ENCODE assay signal across 8 cellular contexts in genomic region chr12:32390572-32391219, GRCh38. TPM values are rescaled to one million over a fixed set of nuclear protein-coding genes. Genes with fewer than 3 reads are reported as not detected.
DNase-seq lines count a peak whose midpoint lies in the region; ATAC-seq and TF ChIP-seq lines count a peak whose summit lies in the region.

No MANE protein-coding gene starts in this region.

- intact Hi-C loops in natural killer cell (cut with micrococcal nuclease), result no loop called here

- H3K36me3 Mint-ChIP-seq in natural killer cell (no peaks in the 10 kb centered on the region), HFFc6 (ENCODE audit: low read depth) (no peaks in the 10 kb centered on the region)

- CTCF ChIA-PET in GM10248 (lab: Yijun Ruan, JAX), result interaction anchor here (0.9 to 1.2 kb wide), 2 partner anchors 10 to 17 kb away, joined by 3 to 4 read pairs; no protein-coding TSS in a partner anchor

- H3K27me3 Mint-ChIP-seq in natural killer cell (ENCODE audit: low read depth in 2 of 2) (peaks cover 0 to 8% of the 10 kb centered on the region in 2 donors), HFFc6 (ENCODE audit: insufficient read depth) (peaks cover under 1% of the 10 kb centered on the region; the same call in 1 of the 2 replicates)

- no peak overlapping the region for H3K27ac Mint-ChIP-seq in natural killer cell
- H3K27ac Mint-ChIP-seq in HFFc6, result no peak overlapping the region

- ATAC-seq in natural killer cell (peak in 2 of 3 donors; percentile 49 to 77), HG03159 (IDR thresholded peaks at IDR 0.05; ENCODE audit: unreplicated experiment) (no peak)

- H3K4me1 Mint-ChIP-seq in natural killer cell, result peaks cover 4 to 8% of the 10 kb centered on the region in 2 donors
- no peaks in the 10 kb centered on the region for H3K4me1 Mint-ChIP-seq in HFFc6 (ENCODE audit: low read depth)

- TF ChIP-seq CTCF in GM10248 (IDR thresholded peaks at IDR 0.05; ENCODE audit: control extremely low read depth, extremely low read depth, low read depth, missing control alignments) (no peak), natural killer cell (IDR thresholded peaks at IDR 0.05) (no peak), HFFc6 (IDR thresholded peaks at IDR 0.05) (no peak)

- H3K4me3 Mint-ChIP-seq in natural killer cell (peak overlapping the region; percentile 69), HFFc6 (no peak overlapping the region)

- H3K9me3 Mint-ChIP-seq in natural killer cell (no peaks in the 10 kb centered on the region), HFFc6 (peaks cover 10% of the 10 kb centered on the region)

- POLR2A ChIA-PET in GM10248 (lab: Yijun Ruan, JAX), result no interaction called here

- DNase-seq in GM10248 (ENCODE audit: extremely low spot score), result peak; percentile 42
- peak; percentile 60 for DNase-seq in NCI-H1092 treated with DMSO at 0.1 percent for 48 hours (lab: John Stamatoyannopoulos, UW)
- DNase-seq in dermis microvascular lymphatic vessel endothelial cell (ENCODE audit: low read depth in 2 of 2), result peak; percentile 15 to 39
- DNase-seq in natural killer cell, result no peak
- no peak for DNase-seq in HFFc6
- no peak for DNase-seq in amniotic stem cell (lab: John Stamatoyannopoulos, UW)
- DNase-seq in SIG-M5 treated with dmso at 0.1 percent for 504 hours (lab: John Stamatoyannopoulos, UW; ENCODE audit: unreplicated experiment), result no peak

RNA-seq across cellular contexts. Expression of gene FGD4, which starts 8.7 kb away (rescaled TPM):
- total RNA-seq in dermis microvascular lymphatic vessel endothelial cell (8.6 and 9.2 TPM in 2 replicates), natural killer cell (1 to 10 TPM in 2 of 3 donors, under 1 TPM in 1; 0.68 to 3.5 (median 2.1) TPM)
- total RNA-seq in HFFc6 (2021; fragmentation: NEBNext Ultra II Directional; extraction: Animal tissue kit (Norgen Biotek cat#: 25700)), result 1 to 10 TPM; 1.9 to 5.6 (median 4.8) TPM

Comparison
In these comparisons a context has a peak if more than half of its experiments do, and no peak if none do; other contexts are left out.
1. DNase-seq: peak in GM10248 (single experiment), NCI-H1092 treated with DMSO at 0.1 percent for 48 hours (single experiment) and dermis microvascular lymphatic vessel endothelial cell (2 of 2); none in natural killer cell (single experiment), HFFc6 (single experiment), amniotic stem cell (single experiment) and SIG-M5 treated with dmso at 0.1 percent for 504 hours (single experiment).